33 cellular contexts compared by ENCODE assay signal in genomic region chr4:60129740-60130139, GRCh38.
"Had no signal": no experiment of that assay in that cellular context is flagged by ENCODE, and none has a peak within 500 bp of the region (broad histone marks: within the 10 kb centered on the region; RNA-seq: fewer than 3 reads in every experiment).

No MANE protein-coding gene starts in this region.

- H3K4me3 Mint-ChIP-seq: activated CD4-positive, alpha-beta T cell treated with anti-CD3 and anti-CD28 coated beads for 36 hours; activated CD4-positive, alpha-beta T cell treated with anti-CD3 and anti-CD28 coated beads, Interleukin-2, amount 10 ng/mL, durations not matched to agents 7 days and 5 days; activated CD8-positive, alpha-beta T cell treated with anti-CD3 and anti-CD28 coated beads, Interleukin-2, amount 10 ng/mL, durations not matched to agents 7 days and 5 days; activated naive CD4-positive, alpha-beta T cell treated with anti-CD3 and anti-CD28 coated beads, Interleukin-2, amount 50 U/mL, for 24 hours; activated naive CD8-positive, alpha-beta T cell treated with anti-CD3 and anti-CD28 coated beads, Interleukin-2, amount 10 ng/mL, durations not matched to agents 7 days and 5 days; activated T-cell treated with anti-CD3 and anti-CD28 coated beads, Interleukin-2, amount 50 U/mL, for 24 hours; brain; WTC11 had no signal

- H3K4me1 Mint-ChIP-seq: activated CD4-positive, alpha-beta T cell treated with anti-CD3 and anti-CD28 coated beads for 36 hours; activated CD4-positive, alpha-beta T cell treated with anti-CD3 and anti-CD28 coated beads, Interleukin-2, amount 10 ng/mL, durations not matched to agents 7 days and 5 days; activated naive CD4-positive, alpha-beta T cell treated with anti-CD3 and anti-CD28 coated beads, Interleukin-2, amount 50 U/mL, for 24 hours; activated naive CD8-positive, alpha-beta T cell treated with anti-CD3 and anti-CD28 coated beads, Interleukin-2, amount 10 ng/mL, durations not matched to agents 7 days and 5 days had no signal

- FAIRE-seq: bronchial epithelial cell had no signal

- H3K27ac ChIP-seq: Peyer's patch had no signal

- H3K27ac Mint-ChIP-seq: activated CD4-positive, alpha-beta T cell treated with anti-CD3 and anti-CD28 coated beads for 36 hours; activated CD4-positive, alpha-beta T cell treated with anti-CD3 and anti-CD28 coated beads, Interleukin-2, amount 10 ng/mL, durations not matched to agents 7 days and 5 days; activated CD8-positive, alpha-beta T cell treated with anti-CD3 and anti-CD28 coated beads, Interleukin-2, amount 10 ng/mL, durations not matched to agents 7 days and 5 days; activated naive CD4-positive, alpha-beta T cell treated with anti-CD3 and anti-CD28 coated beads, Interleukin-2, amount 50 U/mL, for 24 hours; activated naive CD8-positive, alpha-beta T cell treated with anti-CD3 and anti-CD28 coated beads, Interleukin-2, amount 10 ng/mL, durations not matched to agents 7 days and 5 days; activated T-cell treated with anti-CD3 and anti-CD28 coated beads, Interleukin-2, amount 50 U/mL, for 24 hours; activated T-helper 2 cell treated with anti-CD3 and anti-CD28 coated beads, Interferon-gamma antibody, Interleukin-2, Interleukin-4, amounts not matched to agents 10 μg/mL and 5 μg/mL and 100 μg/mL, durations not matched to agents 14 hours and 24 hours and 36 hours; WTC11 had no signal

- DNase-seq: activated CD4-positive, alpha-beta T cell treated with anti-CD3 and anti-CD28 coated beads for 36 hours; activated CD4-positive, alpha-beta T cell treated with anti-CD3 and anti-CD28 coated beads, Interleukin-2, amount 10 ng/mL, durations not matched to agents 7 days and 5 days; activated CD4-positive, alpha-beta T cell treated with anti-CD3 and anti-CD28 coated beads, Interleukin-2, amount 50 U/mL, for 48 hours; activated CD8-positive, alpha-beta T cell treated with anti-CD3 and anti-CD28 coated beads, Interleukin-2, amount 10 ng/mL, durations not matched to agents 7 days and 5 days; activated gamma-delta T cell; activated naive CD4-positive, alpha-beta T cell treated with Interleukin-2 at 50 U/mL for 16 hours; activated naive CD8-positive, alpha-beta T cell treated with anti-CD3 and anti-CD28 coated beads, Interleukin-2, amount 10 ng/mL, durations not matched to agents 7 days and 5 days; activated T-cell treated with anti-CD3 and anti-CD28 coated beads, Interleukin-2, amount 50 U/mL, for 24 hours; caudate nucleus; Karpas-422; KBM-7; NCI-H1105; NCI-H1417 treated with DMSO at 0.1 percent for 48 hours; NCI-H187 treated with DMSO at 0.1 percent for 48 hours; NCI-H2081; NCI-H2171 treated with DMSO at 0.1 percent for 48 hours; NCI-H2227 treated with DMSO at 0.1 percent for 48 hours; NCI-H446 treated with DMSO at 0.1 percent for 48 hours; NCI-H524; NCI-H69; NCI-H82; Peyer's patch; Right ventricle myocardium superior; SW 1271; T-helper 1 cell; T-helper 2 cell; T1000 had no signal

- H3K9me3 Mint-ChIP-seq: activated CD4-positive, alpha-beta T cell treated with anti-CD3 and anti-CD28 coated beads, Interleukin-2, amount 10 ng/mL, durations not matched to agents 7 days and 5 days; activated naive CD4-positive, alpha-beta T cell treated with anti-CD3 and anti-CD28 coated beads, Interleukin-2, amount 50 U/mL, for 24 hours; WTC11 had no signal

- H3K4me1 ChIP-seq: Peyer's patch had no signal

- ATAC-seq: activated CD4-positive, alpha-beta T cell treated with anti-CD3 and anti-CD28 coated beads for 36 hours; activated CD4-positive, CD25-positive, alpha-beta regulatory T cell treated with anti-CD3 and anti-CD28 coated beads, Interleukin-2, amount 50 U/mL, for 24 hours; activated CD8-positive, alpha-beta T cell treated with anti-CD3 and anti-CD28 coated beads, Interleukin-2, amount 10 ng/mL, durations not matched to agents 7 days and 5 days; WTC11 had no signal

- H3K36me3 Mint-ChIP-seq: activated naive CD4-positive, alpha-beta T cell treated with anti-CD3 and anti-CD28 coated beads, Interleukin-2, amount 50 U/mL, for 24 hours; activated naive CD8-positive, alpha-beta T cell treated with anti-CD3 and anti-CD28 coated beads, Interleukin-2, amount 10 ng/mL, durations not matched to agents 7 days and 5 days; brain; WTC11 had no signal

- H3K27me3 ChIP-seq: Peyer's patch had no signal

- H3K4me3 ChIP-seq: Peyer's patch had no signal

- H3K36me3 ChIP-seq: Peyer's patch had no signal

- H3K27me3 Mint-ChIP-seq: activated CD4-positive, alpha-beta T cell treated with anti-CD3 and anti-CD28 coated beads for 36 hours; activated CD4-positive, alpha-beta T cell treated with anti-CD3 and anti-CD28 coated beads, Interleukin-2, amount 10 ng/mL, durations not matched to agents 7 days and 5 days; activated naive CD4-positive, alpha-beta T cell treated with anti-CD3 and anti-CD28 coated beads, Interleukin-2, amount 50 U/mL, for 24 hours; activated naive CD8-positive, alpha-beta T cell treated with anti-CD3 and anti-CD28 coated beads, Interleukin-2, amount 10 ng/mL, durations not matched to agents 7 days and 5 days; activated T-cell treated with anti-CD3 and anti-CD28 coated beads, Interleukin-2, amount 50 U/mL, for 24 hours; brain had no signal

- H3K9me3 ChIP-seq: Peyer's patch had no signal
